8 cellular contexts compared by ENCODE assay signal in the genomic region with DNA sequence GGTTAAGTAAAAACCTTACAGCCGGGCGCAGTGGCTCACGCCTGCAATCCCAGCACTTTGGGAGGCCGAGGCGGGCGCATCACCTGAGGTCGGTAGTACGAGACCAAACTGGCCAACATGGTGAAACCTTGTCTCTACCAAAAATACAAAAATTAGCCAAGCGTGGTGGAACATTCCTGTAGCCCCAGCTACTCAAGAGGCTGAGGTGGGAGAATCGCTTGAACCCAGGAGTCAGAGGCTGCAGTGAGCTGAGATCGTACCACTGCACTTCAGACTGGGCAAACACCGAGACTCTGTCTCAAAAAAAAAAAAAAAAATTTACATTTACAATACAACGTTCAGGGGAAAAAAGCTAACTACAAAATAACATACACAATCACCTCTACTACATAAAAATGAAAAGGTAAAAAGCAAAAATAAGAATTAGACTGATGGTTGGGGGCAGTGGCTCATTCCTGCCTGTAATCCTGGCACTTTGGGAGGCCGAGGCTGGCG. TPM values are rescaled to one million over a fixed set of nuclear protein-coding genes. Genes with fewer than 3 reads are reported as not detected.
DNase-seq lines count a peak whose midpoint lies in the region; TF ChIP-seq lines count a peak whose summit lies in the region.
"Not testable (repeated sequence)": the region's sequence is repeated elsewhere in the genome, so short reads cannot be mapped to it uniquely, and the experiment has no call there.

No MANE protein-coding gene starts in this region.

- peaks cover 37% of the 10 kb centered on the region for H4K20me1 ChIP-seq in Karpas-422 (ENCODE audit: insufficient read depth, low read depth, low read length)

- H3K36me3 Mint-ChIP-seq in Calu3 (ENCODE audit: insufficient read depth, unreplicated experiment) = peaks cover 43% of the 10 kb centered on the region
- not testable (repeated sequence) for H3K36me3 Mint-ChIP-seq in T-helper 2 cell treated with Interferon-gamma antibody and Interleukin-4, amounts not matched to agents 5 μg/mL and 100 μg/mL, for 36 hours (ENCODE audit: low read depth); mesothelial cell of epicardium

- not testable (repeated sequence) for H3K9me2 ChIP-seq in Karpas-422 (replicated peaks; ENCODE audit: insufficient read depth, low read length)

- peak overlapping the region; percentile 89 for H3K4me2 ChIP-seq in Karpas-422 (ENCODE audit: low read depth, low read length, poor library complexity, severe bottlenecking)
- peak overlapping the region; percentile 82 for H3K4me2 ChIP-seq in skeletal muscle satellite cell (ENCODE audit: low read length)

- not testable (repeated sequence) for TF ChIP-seq CTCF in Calu3 (IDR thresholded peaks at IDR 0.05; ENCODE audit: unreplicated experiment); ascending aorta (IDR thresholded peaks at IDR 0.05); esophagus muscularis mucosa (IDR thresholded peaks at IDR 0.05); mesothelial cell of epicardium (IDR thresholded peaks at IDR 0.05; ENCODE audit: unreplicated experiment)

- not testable (repeated sequence) for H3K9ac ChIP-seq in Karpas-422 (ENCODE audit: low read length); skeletal muscle satellite cell (ENCODE audit: low read depth, low read length)

- CTCF ChIA-PET in Calu3 (lab: Charles Lee) = interaction anchor here (0.7 to 0.8 kb wide), 2 partner anchors 27 to 461 kb away, joined by 3 to 4 read pairs; no protein-coding TSS in a partner anchor

- H3K27ac ChIP-seq in Karpas-422 (ENCODE audit: low read length) = not testable (repeated sequence)
- H3K27ac ChIP-seq in ascending aorta (peak overlapping the region; percentile 34 to 90), esophagus muscularis mucosa (replicated peaks in 1 of 4) (peak overlapping the region; percentile 52 to 98 (median 96)), urinary bladder (ENCODE audit: low read depth) (peak overlapping the region; percentile 32)

- not testable (repeated sequence) for H2AFZ ChIP-seq in Karpas-422 (ENCODE audit: low read length)

- TF ChIP-seq POLR2A in esophagus muscularis mucosa (IDR thresholded peaks at IDR 0.05; ENCODE audit: low read depth) = not testable (repeated sequence)

- WGBS in esophagus muscularis mucosa = 73% methylated on average over 15 of the region's 15 CpGs
- WGBS in urinary bladder = 73% methylated on average over 15 of the region's 15 CpGs

- not testable (repeated sequence) for H3K27ac Mint-ChIP-seq in Calu3 (ENCODE audit: unreplicated experiment)
- H3K27ac Mint-ChIP-seq in T-helper 2 cell treated with Interferon-gamma antibody and Interleukin-4, amounts not matched to agents 5 μg/mL and 100 μg/mL, for 36 hours = peak overlapping the region; percentile 2
- peak overlapping the region; percentile 95 for H3K27ac Mint-ChIP-seq in mesothelial cell of epicardium

- H3K36me3 ChIP-seq in Karpas-422 (ENCODE audit: insufficient read depth, low read length); ascending aorta; esophagus muscularis mucosa; skeletal muscle satellite cell (ENCODE audit: insufficient read depth, low read length); urinary bladder (ENCODE audit: insufficient read depth): not testable (repeated sequence)

- H3K4me1 Mint-ChIP-seq in Calu3 (ENCODE audit: low read depth, unreplicated experiment) (peaks cover 26% of the 10 kb centered on the region), mesothelial cell of epicardium (peaks cover 43% of the 10 kb centered on the region)
- peaks cover 25% of the 10 kb centered on the region for H3K4me1 Mint-ChIP-seq in T-helper 2 cell treated with Interferon-gamma antibody and Interleukin-4, amounts not matched to agents 5 μg/mL and 100 μg/mL, for 36 hours (ENCODE audit: low read depth)

- H3K9me3 Mint-ChIP-seq in Calu3 (ENCODE audit: low read depth, unreplicated experiment); T-helper 2 cell treated with Interferon-gamma antibody and Interleukin-4, amounts not matched to agents 5 μg/mL and 100 μg/mL, for 36 hours; mesothelial cell of epicardium: not testable (repeated sequence)

- H3K27me3 ChIP-seq in Karpas-422 (ENCODE audit: low read length); ascending aorta; esophagus muscularis mucosa; skeletal muscle satellite cell (ENCODE audit: control insufficient read depth, insufficient read depth, low read length): not testable (repeated sequence)

- not testable (repeated sequence) for H3K9me3 ChIP-seq in Karpas-422 (ENCODE audit: low read length); ascending aorta; esophagus muscularis mucosa; skeletal muscle satellite cell (replicated peaks; ENCODE audit: low read length)

- peak overlapping the region; percentile 94 for H3K4me3 Mint-ChIP-seq in Calu3 (ENCODE audit: low read depth, unreplicated experiment)
- H3K4me3 Mint-ChIP-seq in T-helper 2 cell treated with Interferon-gamma antibody and Interleukin-4, amounts not matched to agents 5 μg/mL and 100 μg/mL, for 36 hours = not testable (repeated sequence)
- H3K4me3 Mint-ChIP-seq in mesothelial cell of epicardium = peak overlapping the region; percentile 87

- BruUV-seq in Calu3 (replicated peaks; lab: Mats Ljungman, UMichigan) = not testable (repeated sequence)

- peaks cover 83% of the 10 kb centered on the region for H3K79me2 ChIP-seq in Karpas-422 (ENCODE audit: low read length)

- not testable (repeated sequence) for DNase-seq in Calu3; Karpas-422; T-helper 2 cell treated with Interferon-gamma antibody and Interleukin-4, amounts not matched to agents 5 μg/mL and 100 μg/mL, for 36 hours (ENCODE audit: low spot score); ascending aorta (ENCODE audit: low spot score in 2 of 2); esophagus muscularis mucosa (ENCODE audit: extremely low spot score); mesothelial cell of epicardium (ENCODE audit: low spot score in 2 of 2, unreplicated experiment in 2 of 2)

- not testable (repeated sequence) for TF ChIP-seq EP300 in esophagus muscularis mucosa (IDR thresholded peaks at IDR 0.05)

- H3K27me3 Mint-ChIP-seq in Calu3 (ENCODE audit: unreplicated experiment); T-helper 2 cell treated with Interferon-gamma antibody and Interleukin-4, amounts not matched to agents 5 μg/mL and 100 μg/mL, for 36 hours (ENCODE audit: low read depth); mesothelial cell of epicardium (ENCODE audit: low read depth): not testable (repeated sequence)

- intact Hi-C loops in Calu3 (cut with micrococcal nuclease; ENCODE audit: unreplicated experiment) = loop anchor here (5.0 kb wide), 1 partner anchor 38 kb away; no protein-coding TSS in a partner anchor
- intact Hi-C loops in ascending aorta (cut with DNase I) = loop anchor here (5.0 kb wide), 3 partner anchors 92 to 1553 kb away; a partner anchor contains a TSS
- intact Hi-C loops in esophagus muscularis mucosa (cut with DNase I) = loop anchor here (5.0 kb wide), 1 partner anchor 38 kb away; no protein-coding TSS in a partner anchor

- H3K4me1 ChIP-seq in Karpas-422 (ENCODE audit: low read length) (peaks cover 40% of the 10 kb centered on the region), ascending aorta (peaks cover 4 to 23% of the 10 kb centered on the region in 2 donors), esophagus muscularis mucosa (peaks cover 45 to 75% (median 74%) of the 10 kb centered on the region in 4 donors), skeletal muscle satellite cell (ENCODE audit: control insufficient read depth, insufficient read depth, low read length) (peaks cover 38% of the 10 kb centered on the region)
- H3K4me1 ChIP-seq in urinary bladder (ENCODE audit: insufficient read depth) = not testable (repeated sequence)

- H3K4me3 ChIP-seq in Karpas-422 (ENCODE audit: low read length) (peak overlapping the region; percentile 86; the same call in 1 of the 2 replicates), ascending aorta (peak overlapping the region in 1 of 2 donors; percentile 91), esophagus muscularis mucosa (peak overlapping the region in 2 of 4 donors; percentile 2 to 11), skeletal muscle satellite cell (ENCODE audit: low read length) (peak overlapping the region; percentile 98)
- not testable (repeated sequence) for H3K4me3 ChIP-seq in urinary bladder (ENCODE audit: low read depth, low read length)

RNA-seq across cellular contexts. Expression of a gene that starts 3.7 kb away (rescaled TPM):
- total RNA-seq in Calu3 (2022) (109 and 123 TPM in 2 replicates), ascending aorta (25.0 TPM), esophagus muscularis mucosa (10 to 100 TPM; 32.0 to 57.3 (median 52.0) TPM), mesothelial cell of epicardium (149 to 152 TPM (median 150 TPM) in 3 replicates), urinary bladder (75.9 TPM)
- 33.3 and 50.6 TPM in 2 replicates for total RNA-seq in Karpas-422 (2014; rRNA removed; shearing (Covaris generic); ENCODE audit: low replicate concordance)
- 23.4 and 28.6 TPM in 2 replicates for total RNA-seq in skeletal muscle satellite cell (2012; rRNA removed)
- 29.9 TPM for polyA plus RNA-seq in urinary bladder
